ENCODE assay signal across 3 cellular contexts in the genomic region with DNA sequence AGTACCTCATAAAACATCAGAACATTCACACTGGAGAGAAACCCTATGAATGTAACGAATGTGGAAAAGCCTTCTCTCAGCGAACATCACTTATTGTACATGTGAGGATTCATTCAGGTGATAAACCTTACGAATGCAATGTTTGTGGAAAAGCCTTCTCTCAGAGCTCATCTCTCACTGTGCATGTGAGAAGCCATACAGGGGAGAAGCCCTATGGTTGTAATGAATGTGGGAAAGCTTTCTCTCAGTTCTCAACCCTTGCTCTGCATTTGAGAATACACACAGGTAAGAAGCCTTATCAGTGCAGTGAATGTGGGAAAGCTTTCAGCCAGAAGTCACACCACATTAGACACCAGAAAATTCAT.
TF ChIP-seq lines count a peak whose summit lies in the region.

No MANE protein-coding gene starts in this region.

TF ChIP-seq in liver, 16 proteins besides CTCF, POLR2A, EP300 and RAD21:
- no peak for TF ChIP-seq NR2F2 (IDR thresholded peaks at IDR 0.05)
- no peak for TF ChIP-seq JUND (IDR thresholded peaks at IDR 0.05)
- no peak for TF ChIP-seq HNF4A (conservative IDR thresholded peaks at IDR 0.05)
- TF ChIP-seq FOXA1 (IDR thresholded peaks at IDR 0.05), result no peak
- no peak for TF ChIP-seq GABPA (IDR thresholded peaks at IDR 0.05 in 1 of 2, conservative IDR thresholded peaks at IDR 0.05 in 1 of 2)
- TF ChIP-seq REST (IDR thresholded peaks at IDR 0.05), result no peak
- TF ChIP-seq FOXA2 (IDR thresholded peaks at IDR 0.05), result no peak
- no peak for TF ChIP-seq HNF4G (IDR thresholded peaks at IDR 0.05)
- no peak for TF ChIP-seq YY1 (IDR thresholded peaks at IDR 0.05)
- TF ChIP-seq, protein P1, sequence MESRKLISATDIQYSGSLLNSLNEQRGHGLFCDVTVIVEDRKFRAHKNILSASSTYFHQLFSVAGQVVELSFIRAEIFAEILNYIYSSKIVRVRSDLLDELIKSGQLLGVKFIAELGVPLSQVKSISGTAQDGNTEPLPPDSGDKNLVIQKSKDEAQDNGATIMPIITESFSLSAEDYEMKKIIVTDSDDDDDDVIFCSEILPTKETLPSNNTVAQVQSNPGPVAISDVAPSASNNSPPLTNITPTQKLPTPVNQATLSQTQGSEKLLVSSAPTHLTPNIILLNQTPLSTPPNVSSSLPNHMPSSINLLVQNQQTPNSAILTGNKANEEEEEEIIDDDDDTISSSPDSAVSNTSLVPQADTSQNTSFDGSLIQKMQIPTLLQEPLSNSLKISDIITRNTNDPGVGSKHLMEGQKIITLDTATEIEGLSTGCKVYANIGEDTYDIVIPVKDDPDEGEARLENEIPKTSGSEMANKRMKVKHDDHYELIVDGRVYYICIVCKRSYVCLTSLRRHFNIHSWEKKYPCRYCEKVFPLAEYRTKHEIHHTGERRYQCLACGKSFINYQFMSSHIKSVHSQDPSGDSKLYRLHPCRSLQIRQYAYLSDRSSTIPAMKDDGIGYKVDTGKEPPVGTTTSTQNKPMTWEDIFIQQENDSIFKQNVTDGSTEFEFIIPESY (IDR thresholded peaks at IDR 0.05), result no peak
- no peak for TF ChIP-seq EGR1 (IDR thresholded peaks at IDR 0.05; ENCODE audit: low read depth in 2 of 2)
- TF ChIP-seq MAX (IDR thresholded peaks at IDR 0.05), result no peak
- TF ChIP-seq ATF3 (IDR thresholded peaks at IDR 0.05), result no peak
- TF ChIP-seq RXRA (IDR thresholded peaks at IDR 0.05), result no peak
- TF ChIP-seq SP1 (IDR thresholded peaks at IDR 0.05), result no peak
- TF ChIP-seq TAF1 (conservative IDR thresholded peaks at IDR 0.05), result no peak
TF ChIP-seq in liver: peak in this region for 0.

TF ChIP-seq in HepG2, 621 proteins besides CTCF, POLR2A, EP300 and RAD21:
- no peak for TF ChIP-seq ZFP82 (CRISPR knock-in tag; IDR thresholded peaks at IDR 0.05; ENCODE audit: borderline replicate concordance)
- TF ChIP-seq CEBPZ (IDR thresholded peaks at IDR 0.05; ENCODE audit: low read length), result no peak
- TF ChIP-seq ESRRA (CRISPR knock-in tag; IDR thresholded peaks at IDR 0.05; ENCODE audit: low read depth), result no peak
- TF ChIP-seq ZNF792 (CRISPR knock-in tag; IDR thresholded peaks at IDR 0.05), result no peak
- TF ChIP-seq ZNF441 (CRISPR knock-in tag; IDR thresholded peaks at IDR 0.05; ENCODE audit: borderline replicate concordance), result no peak
- TF ChIP-seq SSRP1 (CRISPR knock-in tag; IDR thresholded peaks at IDR 0.05), result no peak
- TF ChIP-seq, protein P2, sequence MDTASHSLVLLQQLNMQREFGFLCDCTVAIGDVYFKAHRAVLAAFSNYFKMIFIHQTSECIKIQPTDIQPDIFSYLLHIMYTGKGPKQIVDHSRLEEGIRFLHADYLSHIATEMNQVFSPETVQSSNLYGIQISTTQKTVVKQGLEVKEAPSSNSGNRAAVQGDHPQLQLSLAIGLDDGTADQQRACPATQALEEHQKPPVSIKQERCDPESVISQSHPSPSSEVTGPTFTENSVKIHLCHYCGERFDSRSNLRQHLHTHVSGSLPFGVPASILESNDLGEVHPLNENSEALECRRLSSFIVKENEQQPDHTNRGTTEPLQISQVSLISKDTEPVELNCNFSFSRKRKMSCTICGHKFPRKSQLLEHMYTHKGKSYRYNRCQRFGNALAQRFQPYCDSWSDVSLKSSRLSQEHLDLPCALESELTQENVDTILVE (CRISPR knock-in tag; IDR thresholded peaks at IDR 0.05), result no peak
- TF ChIP-seq, protein P3, sequence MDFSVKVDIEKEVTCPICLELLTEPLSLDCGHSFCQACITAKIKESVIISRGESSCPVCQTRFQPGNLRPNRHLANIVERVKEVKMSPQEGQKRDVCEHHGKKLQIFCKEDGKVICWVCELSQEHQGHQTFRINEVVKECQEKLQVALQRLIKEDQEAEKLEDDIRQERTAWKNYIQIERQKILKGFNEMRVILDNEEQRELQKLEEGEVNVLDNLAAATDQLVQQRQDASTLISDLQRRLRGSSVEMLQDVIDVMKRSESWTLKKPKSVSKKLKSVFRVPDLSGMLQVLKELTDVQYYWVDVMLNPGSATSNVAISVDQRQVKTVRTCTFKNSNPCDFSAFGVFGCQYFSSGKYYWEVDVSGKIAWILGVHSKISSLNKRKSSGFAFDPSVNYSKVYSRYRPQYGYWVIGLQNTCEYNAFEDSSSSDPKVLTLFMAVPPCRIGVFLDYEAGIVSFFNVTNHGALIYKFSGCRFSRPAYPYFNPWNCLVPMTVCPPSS (IDR thresholded peaks at IDR 0.05), result no peak

TF ChIP-seq in GM12878, 131 proteins besides CTCF, POLR2A, EP300 and RAD21:
- TF ChIP-seq CBX3 (IDR thresholded peaks at IDR 0.05; ENCODE audit: borderline replicate concordance, low read depth), result 0 out of 2 replicates have a peak, but pooled peaks have one; percentile 4
- TF ChIP-seq MEF2A (IDR thresholded peaks at IDR 0.05; ENCODE audit: insufficient read depth, low read depth, low read length), result no peak
- no peak for TF ChIP-seq ZNF592 (IDR thresholded peaks at IDR 0.05)
